Comparison of ENCODE assay signal across 9 cellular contexts in genomic region chr12:93802698-93803097, GRCh38.
A peak's percentile ranks its signal among the peaks of the same experiment; 100 is the strongest.
DNase-seq lines count a peak whose midpoint lies in the region; ATAC-seq and TF ChIP-seq lines count a peak whose summit lies in the region.
"Had no signal": no experiment of that assay in that cellular context is flagged by ENCODE, and none has a peak within 500 bp of the region (broad histone marks: within the 10 kb centered on the region; RNA-seq: fewer than 3 reads in every experiment).

No MANE protein-coding gene starts in this region.

- H3K4me2 ChIP-seq in KMS-11, result peak overlapping the region; percentile 52; the same call in 1 of the 2 replicates

- H3K79me2 ChIP-seq in KMS-11 (ENCODE audit: insufficient read depth, low read depth), result no peaks in the 10 kb centered on the region

- peaks cover 26% of the 10 kb centered on the region for H3K4me1 Mint-ChIP-seq in activated CD8-positive, alpha-beta memory T cell treated with anti-CD3 and anti-CD28 coated beads, Interleukin-2, amount 10 ng/mL, durations not matched to agents 7 days and 5 days

- H3K9me3 Mint-ChIP-seq in activated CD8-positive, alpha-beta memory T cell treated with anti-CD3 and anti-CD28 coated beads, Interleukin-2, amount 10 ng/mL, durations not matched to agents 7 days and 5 days (ENCODE audit: low read depth), result no peaks in the 10 kb centered on the region

- no peak overlapping the region for H3K9ac ChIP-seq in KMS-11

- H3K4me3 ChIP-seq in KMS-11 (IDR thresholded peaks at IDR 0.05; ENCODE audit: insufficient read depth, low read depth, low read length) (no peak overlapping the region), brain microvascular endothelial cell (ENCODE audit: low read depth, low read length) (no peak overlapping the region), thymus (ENCODE audit: low read length) (no peak overlapping the region)

- in situ Hi-C loops in brain microvascular endothelial cell (cut with HindIII; ENCODE audit: low pct_ligation_motif_present, low sequenced_read_pairs), result no loop called here

- no peak for DNase-seq in brain microvascular endothelial cell
- DNase-seq in kidney glomerular epithelial cell (lab: John Stamatoyannopoulos, UW), result peak; percentile 35
- no peak for DNase-seq in activated CD8-positive, alpha-beta memory T cell treated with anti-CD3 and anti-CD28 coated beads, Interleukin-2, amount 10 ng/mL, durations not matched to agents 7 days and 5 days
- DNase-seq: activated CD8-positive, alpha-beta T cell treated with anti-CD3 and anti-CD28 coated beads for 36 hours had no signal

- no peak overlapping the region for H2AFZ ChIP-seq in KMS-11 (ENCODE audit: low read depth)

- H3K36me3 Mint-ChIP-seq in activated CD8-positive, alpha-beta memory T cell treated with anti-CD3 and anti-CD28 coated beads, Interleukin-2, amount 10 ng/mL, durations not matched to agents 7 days and 5 days, result peaks cover 2% of the 10 kb centered on the region

- CTCF ChIA-PET in activated CD8-positive, alpha-beta memory T cell treated with anti-CD3 and anti-CD28 coated beads, Interleukin-2, amount 10 ng/mL, durations not matched to agents 7 days and 5 days (lab: Charles Lee), result interaction anchor here (0.8 to 1.0 kb wide), 2 partner anchors 11 to 36 kb away, joined by 3 read pairs; no protein-coding TSS in a partner anchor

- H3K9me3 ChIP-seq in thymus (ENCODE audit: control insufficient read depth), result no peaks in the 10 kb centered on the region

- H3K27me3 Mint-ChIP-seq in activated CD8-positive, alpha-beta memory T cell treated with anti-CD3 and anti-CD28 coated beads, Interleukin-2, amount 10 ng/mL, durations not matched to agents 7 days and 5 days, result no peaks in the 10 kb centered on the region
- H3K27me3 Mint-ChIP-seq: activated CD8-positive, alpha-beta T cell treated with anti-CD3 and anti-CD28 coated beads for 36 hours had no signal

- H4K20me1 ChIP-seq in KMS-11 (ENCODE audit: insufficient read depth), result no peaks in the 10 kb centered on the region

- H3K4me1 ChIP-seq in KMS-11 (ENCODE audit: low read depth, poor library complexity, severe bottlenecking), result peaks cover 36% of the 10 kb centered on the region
- H3K4me1 ChIP-seq in thymus (ENCODE audit: control insufficient read depth, insufficient read depth, low read length), result peaks cover 24% of the 10 kb centered on the region

- no peak overlapping the region for H3K27ac Mint-ChIP-seq in activated CD8-positive, alpha-beta memory T cell treated with anti-CD3 and anti-CD28 coated beads, Interleukin-2, amount 10 ng/mL, durations not matched to agents 7 days and 5 days
- H3K27ac Mint-ChIP-seq: activated CD8-positive, alpha-beta T cell treated with anti-CD3 and anti-CD28 coated beads for 36 hours had no signal

- ATAC-seq in HG02981 (IDR thresholded peaks at IDR 0.05; ENCODE audit: unreplicated experiment), result no peak
- no peak for ATAC-seq in activated CD8-positive, alpha-beta memory T cell treated with anti-CD3 and anti-CD28 coated beads, Interleukin-2, amount 10 ng/mL, durations not matched to agents 7 days and 5 days
- ATAC-seq in GM19455 (IDR thresholded peaks at IDR 0.05; ENCODE audit: unreplicated experiment), result no peak
- ATAC-seq in HG02678 (IDR thresholded peaks at IDR 0.05; ENCODE audit: unreplicated experiment), result no peak
- ATAC-seq: activated CD8-positive, alpha-beta T cell treated with anti-CD3 and anti-CD28 coated beads for 36 hours had no signal

- H3K4me3 Mint-ChIP-seq in activated CD8-positive, alpha-beta memory T cell treated with anti-CD3 and anti-CD28 coated beads, Interleukin-2, amount 10 ng/mL, durations not matched to agents 7 days and 5 days, result no peak overlapping the region
- H3K4me3 Mint-ChIP-seq: activated CD8-positive, alpha-beta T cell treated with anti-CD3 and anti-CD28 coated beads for 36 hours had no signal

- H3K27ac ChIP-seq in KMS-11, result no peak overlapping the region
- H3K27ac ChIP-seq in brain microvascular endothelial cell, result no peak overlapping the region
- peak overlapping the region; percentile 20 for H3K27ac ChIP-seq in thymus (ENCODE audit: low read depth)

- TF ChIP-seq CTCF in KMS-11 (conservative IDR thresholded peaks at IDR 0.05; ENCODE audit: low read depth, low read length) (no peak), brain microvascular endothelial cell (IDR thresholded peaks at IDR 0.05; ENCODE audit: low read depth, low read length, missing control alignments) (peak; percentile 54)

- H3K27me3 ChIP-seq in KMS-11 (ENCODE audit: insufficient read depth, low read depth) (no peaks in the 10 kb centered on the region), brain microvascular endothelial cell (replicated peaks) (no peaks in the 10 kb centered on the region), thymus (ENCODE audit: control insufficient read depth, insufficient read depth) (no peaks in the 10 kb centered on the region)

- no peaks in the 10 kb centered on the region for H3K36me3 ChIP-seq in KMS-11 (ENCODE audit: insufficient read depth)
- H3K36me3 ChIP-seq in brain microvascular endothelial cell (replicated peaks), result no peaks in the 10 kb centered on the region
- H3K36me3 ChIP-seq in thymus (ENCODE audit: control insufficient read depth, insufficient read depth), result no peaks in the 10 kb centered on the region
